In genomic region chr9:137240321-137240840, GRCh38 we compare ENCODE assay signal across 8 cellular contexts. TPM values are rescaled to one million over a fixed set of nuclear protein-coding genes. Genes with fewer than 3 reads are reported as not detected.
DNase-seq lines count a peak whose midpoint lies in the region; ATAC-seq and TF ChIP-seq lines count a peak whose summit lies in the region.

No MANE protein-coding gene starts in this region.

- TF ChIP-seq CTCF in A673 (conservative IDR thresholded peaks at IDR 0.05; ENCODE audit: low read depth, low read length) = no peak
- peak; percentile 13 for TF ChIP-seq CTCF in epithelial cell of proximal tubule (conservative IDR thresholded peaks at IDR 0.05; ENCODE audit: low read depth, low read length)

- peaks cover 24% of the 10 kb centered on the region for H3K36me3 ChIP-seq in A673 (ENCODE audit: insufficient read depth, low read length, poor library complexity, severe bottlenecking)
- peaks cover 24% of the 10 kb centered on the region for H3K36me3 ChIP-seq in muscle layer of colon (ENCODE audit: insufficient read depth, low read length)

- H3K9me3 ChIP-seq in A673 (ENCODE audit: low read depth, low read length, poor library complexity, severe bottlenecking) (no peaks in the 10 kb centered on the region), muscle layer of colon (ENCODE audit: low read length) (no peaks in the 10 kb centered on the region)

- H3K9me3 Mint-ChIP-seq in stimulated activated memory B cell treated with anti-CD40 and anti-IgM and Interleukin-4, amounts not matched to agents 10 μg/mL and 1 μg/mL and 100 μg/mL, for 72 hours = no peaks in the 10 kb centered on the region

- peak overlapping the region; percentile 69 for H3K27ac Mint-ChIP-seq in stimulated activated memory B cell treated with anti-CD40 and anti-IgM and Interleukin-4, amounts not matched to agents 10 μg/mL and 1 μg/mL and 100 μg/mL, for 72 hours

- peaks cover 1% of the 10 kb centered on the region for H3K27me3 Mint-ChIP-seq in stimulated activated memory B cell treated with anti-CD40 and anti-IgM and Interleukin-4, amounts not matched to agents 10 μg/mL and 1 μg/mL and 100 μg/mL, for 72 hours

- H3K9ac ChIP-seq in muscle layer of colon (ENCODE audit: low read length) = no peak overlapping the region

- peaks cover 64% of the 10 kb centered on the region for H3K4me1 Mint-ChIP-seq in stimulated activated memory B cell treated with anti-CD40 and anti-IgM and Interleukin-4, amounts not matched to agents 10 μg/mL and 1 μg/mL and 100 μg/mL, for 72 hours

- POLR2A ChIA-PET in A673 (lab: Charles Lee; ENCODE audit: low non-redundant PET) = interaction anchor here (0.6 to 1.2 kb wide), 6 partner anchors 13 to 346 kb away, joined by 3 to 16 read pairs (median 4); partner anchors contain the start of genes NELFB and RNF224

- H3K4me3 Mint-ChIP-seq in stimulated activated memory B cell treated with anti-CD40 and anti-IgM and Interleukin-4, amounts not matched to agents 10 μg/mL and 1 μg/mL and 100 μg/mL, for 72 hours = peak overlapping the region; percentile 86

- peak; percentile 78 for DNase-seq in A673 (ENCODE audit: low spot score)
- DNase-seq in NCI-H2196 (lab: John Stamatoyannopoulos, UW; ENCODE audit: unreplicated experiment) = peak; percentile 61
- peak; percentile 52 to 58 for DNase-seq in activated CD8-positive, alpha-beta memory T cell treated with anti-CD3 and anti-CD28 coated beads for 4 hours (ENCODE audit: low read depth in 2 of 2)
- DNase-seq in epithelial cell of proximal tubule (ENCODE audit: low read depth) = no peak

- peak overlapping the region; percentile 97 for H3K4me3 ChIP-seq in A673 (ENCODE audit: low read depth, low read length, poor library complexity, severe bottlenecking)
- peak overlapping the region; percentile 82 for H3K4me3 ChIP-seq in epithelial cell of proximal tubule (ENCODE audit: low read depth, low read length)
- peak overlapping the region; percentile 49 to 93 for H3K4me3 ChIP-seq in muscle layer of colon (ENCODE audit: low read depth in 1 of 2, low read length in 2 of 2)

- ATAC-seq in GM18499 (IDR thresholded peaks at IDR 0.05; ENCODE audit: insufficient read depth, unreplicated experiment) (peak; percentile 1), HG02938 (IDR thresholded peaks at IDR 0.05; ENCODE audit: unreplicated experiment) (peak; percentile 17)
- ATAC-seq in stimulated activated memory B cell treated with anti-CD40 and anti-IgM and Interleukin-4, amounts not matched to agents 10 μg/mL and 1 μg/mL and 100 μg/mL, for 72 hours = peak; percentile 61

- H3K36me3 Mint-ChIP-seq in stimulated activated memory B cell treated with anti-CD40 and anti-IgM and Interleukin-4, amounts not matched to agents 10 μg/mL and 1 μg/mL and 100 μg/mL, for 72 hours = peaks cover 16% of the 10 kb centered on the region

- no peaks in the 10 kb centered on the region for H3K27me3 ChIP-seq in A673 (replicated peaks; ENCODE audit: insufficient read depth, low read depth, low read length, poor library complexity)
- peaks cover 0 to 7% of the 10 kb centered on the region in 2 donors for H3K27me3 ChIP-seq in muscle layer of colon (ENCODE audit: control insufficient read depth in 1 of 2, insufficient read depth in 2 of 2, low read length in 2 of 2)

- peaks cover 44% of the 10 kb centered on the region for H3K4me1 ChIP-seq in A673 (ENCODE audit: insufficient read depth, low read length, poor library complexity, severe bottlenecking)
- peaks cover 54% of the 10 kb centered on the region for H3K4me1 ChIP-seq in muscle layer of colon (ENCODE audit: insufficient read depth, low read length)

- CTCF ChIA-PET in A673 (lab: Charles Lee) = interaction anchor here (0.5 to 0.6 kb wide), 2 partner anchors 89 to 440 kb away, joined by 13 to 15 read pairs; no protein-coding TSS in a partner anchor

- intact Hi-C loops in A673 (cut with micrococcal nuclease; ENCODE audit: unreplicated experiment) = loop anchor here (2.0 kb wide), 1 partner anchor 40 kb away; the partner anchor contains the start of gene TPRN

- no TSS peak for BruUV-seq in A673 (replicated peaks; lab: Mats Ljungman, UMichigan)

- H3K27ac ChIP-seq in A673 (ENCODE audit: low read depth, low read length, poor library complexity, severe bottlenecking) = peak overlapping the region; percentile 98
- peak overlapping the region; percentile 97 for H3K27ac ChIP-seq in muscle layer of colon (ENCODE audit: low read depth, low read length)

RNA-seq across cellular contexts. Expression of gene TUBB4B, which starts 0.7 kb away (rescaled TPM):
- total RNA-seq in A673 (2021) = 645 and 714 TPM in 2 replicates
- total RNA-seq in epithelial cell of proximal tubule = 725 and 1,240 TPM in 2 replicates

RNA-seq across cellular contexts. Expression of gene SLC34A3, which starts 9.7 kb away (rescaled TPM):
- not detected in 2 replicates for total RNA-seq in A673 (2021)
- 0.07 TPM in 1 of 2 replicates, not detected in the other for total RNA-seq in epithelial cell of proximal tubule

RNA-seq across cellular contexts. Expression of gene STPG3, which starts 10.7 kb away (rescaled TPM):
- total RNA-seq in A673 (2021) (0.35 TPM in 1 of 2 replicates, not detected in the other), epithelial cell of proximal tubule (not detected in 2 replicates)

RNA-seq across cellular contexts. Expression of gene RNF224, which starts 13.1 kb away (rescaled TPM):
- total RNA-seq in A673 (2021) (0.17 TPM in 1 of 2 replicates, not detected in the other), epithelial cell of proximal tubule (not detected in 2 replicates)

RNA-seq across cellular contexts. Expression of gene NELFB, which starts 14.7 kb away (rescaled TPM):
- total RNA-seq in A673 (2021) (72.6 and 78.1 TPM in 2 replicates), epithelial cell of proximal tubule (47.7 and 71.0 TPM in 2 replicates)

Comparison
In these comparisons a context has a peak if more than half of its experiments do, and no peak if none do; other contexts are left out.
1. ATAC-seq: peak in every context shown above with its lines; median percentile 61 in stimulated activated memory B cell treated with anti-CD40 and anti-IgM and Interleukin-4, amounts not matched to agents 10 μg/mL and 1 μg/mL and 100 μg/mL, for 72 hours; 17 in HG02938; 1 in GM18499.